ENCODE assay signal across 1 cellular context in the genomic region with DNA sequence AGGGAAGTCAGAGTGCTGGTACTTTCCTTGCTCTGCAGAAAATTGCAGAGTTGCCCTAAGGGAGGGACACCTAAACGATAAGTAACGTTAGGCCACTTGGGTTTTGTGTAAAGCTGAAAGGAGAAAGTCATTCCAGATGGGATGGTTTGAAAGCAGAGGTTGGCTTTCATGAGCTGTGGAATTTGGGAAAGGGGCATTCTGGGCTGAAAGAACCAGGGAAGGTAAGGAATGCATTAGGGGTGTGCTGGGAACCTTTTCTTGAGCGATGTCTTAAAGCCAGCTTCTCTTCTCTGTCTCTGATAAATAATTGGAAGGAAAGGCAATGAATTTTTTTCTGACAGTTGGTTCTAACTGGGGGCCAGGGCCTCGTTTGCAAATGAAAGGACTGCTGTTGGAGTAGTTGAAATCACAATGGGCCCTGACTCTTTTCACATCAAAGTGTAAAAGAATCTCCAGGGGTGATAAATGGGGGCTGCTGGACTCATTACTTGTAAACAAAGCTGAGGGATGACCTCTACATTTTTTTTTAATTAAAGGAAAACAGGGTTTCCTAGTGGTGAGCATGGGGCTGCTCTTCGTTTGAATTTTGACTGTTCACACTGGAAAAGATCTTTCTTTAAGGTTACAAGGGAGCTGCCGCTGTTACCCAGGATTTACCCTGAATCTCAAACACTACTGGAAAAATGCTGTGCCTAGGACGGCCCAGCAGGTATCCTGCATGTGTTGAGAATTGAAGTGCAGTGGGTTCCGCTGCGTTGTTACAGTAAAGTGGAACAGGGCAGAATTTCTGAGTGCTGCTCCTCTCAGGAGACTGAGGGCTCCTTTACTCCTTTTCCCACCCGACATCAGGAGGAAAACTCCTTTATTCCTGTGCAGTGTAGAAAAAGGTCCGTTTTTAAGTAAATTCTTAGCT.
A peak's percentile ranks its signal among the peaks of the same experiment; 100 is the strongest.
TF ChIP-seq lines count a peak whose summit lies in the region.

No MANE protein-coding gene starts in this region.

TF ChIP-seq in GM12878, 131 proteins besides CTCF, POLR2A, EP300 and RAD21:
- TF ChIP-seq, protein P1, sequence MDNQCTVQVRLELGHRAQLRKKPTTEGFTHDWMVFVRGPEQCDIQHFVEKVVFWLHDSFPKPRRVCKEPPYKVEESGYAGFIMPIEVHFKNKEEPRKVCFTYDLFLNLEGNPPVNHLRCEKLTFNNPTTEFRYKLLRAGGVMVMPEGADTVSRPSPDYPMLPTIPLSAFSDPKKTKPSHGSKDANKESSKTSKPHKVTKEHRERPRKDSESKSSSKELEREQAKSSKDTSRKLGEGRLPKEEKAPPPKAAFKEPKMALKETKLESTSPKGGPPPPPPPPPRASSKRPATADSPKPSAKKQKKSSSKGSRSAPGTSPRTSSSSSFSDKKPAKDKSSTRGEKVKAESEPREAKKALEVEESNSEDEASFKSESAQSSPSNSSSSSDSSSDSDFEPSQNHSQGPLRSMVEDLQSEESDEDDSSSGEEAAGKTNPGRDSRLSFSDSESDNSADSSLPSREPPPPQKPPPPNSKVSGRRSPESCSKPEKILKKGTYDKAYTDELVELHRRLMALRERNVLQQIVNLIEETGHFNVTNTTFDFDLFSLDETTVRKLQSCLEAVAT (IDR thresholded peaks at IDR 0.05): 0 out of 2 replicates have a peak, but pooled peaks have one; percentile 18
- TF ChIP-seq EED (IDR thresholded peaks at IDR 0.05; ENCODE audit: low read depth) (no peak), HCFC1 (IDR thresholded peaks at IDR 0.05; ENCODE audit: low read length) (no peak)
- TF ChIP-seq, protein P2, sequence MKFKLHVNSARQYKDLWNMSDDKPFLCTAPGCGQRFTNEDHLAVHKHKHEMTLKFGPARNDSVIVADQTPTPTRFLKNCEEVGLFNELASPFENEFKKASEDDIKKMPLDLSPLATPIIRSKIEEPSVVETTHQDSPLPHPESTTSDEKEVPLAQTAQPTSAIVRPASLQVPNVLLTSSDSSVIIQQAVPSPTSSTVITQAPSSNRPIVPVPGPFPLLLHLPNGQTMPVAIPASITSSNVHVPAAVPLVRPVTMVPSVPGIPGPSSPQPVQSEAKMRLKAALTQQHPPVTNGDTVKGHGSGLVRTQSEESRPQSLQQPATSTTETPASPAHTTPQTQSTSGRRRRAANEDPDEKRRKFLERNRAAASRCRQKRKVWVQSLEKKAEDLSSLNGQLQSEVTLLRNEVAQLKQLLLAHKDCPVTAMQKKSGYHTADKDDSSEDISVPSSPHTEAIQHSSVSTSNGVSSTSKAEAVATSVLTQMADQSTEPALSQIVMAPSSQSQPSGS (IDR thresholded peaks at IDR 0.05; ENCODE audit: low read length): no peak
